ENCODE assay signal across 8 cellular contexts in the genomic region with DNA sequence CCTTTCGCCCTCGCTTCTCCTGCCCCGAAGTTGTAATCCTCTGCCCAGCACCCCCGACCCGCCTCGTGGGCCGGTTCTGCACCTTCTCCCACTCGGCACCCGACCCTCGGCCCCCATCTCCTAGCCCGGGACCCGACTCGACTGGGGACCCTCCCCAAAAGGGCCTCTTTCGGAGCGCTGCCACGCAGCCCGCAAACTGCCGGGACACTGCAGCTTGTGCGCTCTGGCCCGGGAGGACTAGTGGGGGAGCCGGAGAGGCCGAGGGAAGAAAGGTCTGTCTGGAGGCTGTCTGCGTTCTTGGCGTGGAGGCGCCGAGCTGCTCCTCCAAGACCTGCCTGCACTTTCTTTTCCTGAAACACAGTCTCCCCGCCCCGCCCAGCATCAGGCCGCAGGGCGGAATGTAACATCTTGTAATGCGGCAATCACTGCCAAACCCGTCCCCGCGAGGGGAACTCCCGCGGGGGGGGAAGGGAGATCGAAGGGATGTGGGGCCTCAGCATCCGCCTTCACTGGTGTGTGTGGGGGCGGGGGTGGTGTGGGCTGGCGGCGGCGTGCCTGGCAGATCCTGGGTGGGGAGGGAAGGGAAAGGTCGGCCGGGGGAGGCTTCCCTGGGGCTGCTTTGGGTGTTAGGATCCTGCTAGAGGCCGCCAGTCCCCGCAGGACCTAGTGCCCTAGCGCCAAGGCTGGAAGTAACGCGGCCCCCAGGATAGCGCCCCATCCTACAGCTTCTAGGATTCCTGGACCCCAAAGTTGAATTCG. TPM values are rescaled to one million over a fixed set of nuclear protein-coding genes. Genes with fewer than 3 reads are reported as not detected.
A peak's percentile ranks its signal among the peaks of the same experiment; 100 is the strongest.
DNase-seq lines count a peak whose midpoint lies in the region; ATAC-seq, FAIRE-seq and TF ChIP-seq lines count a peak whose summit lies in the region.

No MANE protein-coding gene starts in this region.

- POLR2A ChIA-PET in MCF 10A (lab: Yijun Ruan, JAX), result interaction anchor here (0.7 to 5.6 kb wide), 16 partner anchors 8 to 886 kb away, joined by 3 to 55 read pairs (median 4); a partner anchor contains a TSS

- H3K36me3 Mint-ChIP-seq in MCF 10A (ENCODE audit: insufficient read depth, unreplicated experiment), result no peaks in the 10 kb centered on the region

- DNase-seq in DMS79 treated with DMSO at 0.1 percent for 48 hours (lab: John Stamatoyannopoulos, UW) (peak; percentile 42), T-helper 22 cell (ENCODE audit: low read depth) (peak; percentile 67), MCF 10A (ENCODE audit: unreplicated experiment) (peak; percentile 87), keratinocyte (ENCODE audit: low read depth, low spot score) (no peak), GDM1 (lab: John Stamatoyannopoulos, UW) (no peak)
- peak; percentile 44 to 62 (median 46) for DNase-seq in stimulated activated CD4-positive, alpha-beta T cell treated with anti-CD3 and anti-CD28 coated beads, TNF-alpha, amount 100 ng/mL, for 1 hour (ENCODE audit: low read depth in 3 of 3, low spot score in 1 of 3)

- CTCF ChIA-PET in MCF 10A (lab: Yijun Ruan, JAX), result interaction anchor here (0.5 to 1.0 kb wide), 3 partner anchors 50 to 159 kb away, joined by 3 to 6 read pairs (median 3); no protein-coding TSS in a partner anchor

- no peaks in the 10 kb centered on the region for H3K79me2 ChIP-seq in keratinocyte (ENCODE audit: control insufficient read depth, insufficient read depth, low read length)

- H3K4me1 ChIP-seq in HUES6 (ENCODE audit: control insufficient read depth, insufficient read depth, low read length) (peaks cover 46% of the 10 kb centered on the region), keratinocyte (ENCODE audit: control insufficient read depth, extremely low read depth, insufficient read depth, low read length) (peaks cover 45% of the 10 kb centered on the region)

- H3K4me3 ChIP-seq in HUES6 (ENCODE audit: low read depth, low read length) (peak overlapping the region; percentile 67), keratinocyte (ENCODE audit: control insufficient read depth in 2 of 3, extremely low read depth in 1 of 3, insufficient read depth in 2 of 3, low read depth in 1 of 3, low read length in 3 of 3) (peak overlapping the region; percentile 45 to 72 (median 71))

- intact Hi-C loops in MCF 10A (cut with micrococcal nuclease), result no loop called here

- H3K4me3 Mint-ChIP-seq in MCF 10A (ENCODE audit: unreplicated experiment), result peak overlapping the region; percentile 77

- H3K27me3 ChIP-seq in HUES6 (ENCODE audit: control insufficient read depth, insufficient read depth, low read length) (peaks cover 100% of the 10 kb centered on the region), keratinocyte (ENCODE audit: control insufficient read depth, extremely low read depth, insufficient read depth, low read length) (peaks cover 44% of the 10 kb centered on the region)

- no peak overlapping the region for H3K27ac ChIP-seq in HUES6 (ENCODE audit: low read depth, low read length)
- peak overlapping the region; percentile 92 for H3K27ac ChIP-seq in keratinocyte (ENCODE audit: control insufficient read depth, insufficient read depth, low read length)

- H4K20me1 ChIP-seq in keratinocyte (ENCODE audit: control insufficient read depth, extremely low read depth, insufficient read depth, low read length), result no peaks in the 10 kb centered on the region

- H3K27ac Mint-ChIP-seq in MCF 10A (ENCODE audit: low read depth, unreplicated experiment), result peak overlapping the region; percentile 22

- H3K4me2 ChIP-seq in keratinocyte (ENCODE audit: control insufficient read depth, extremely low read depth, insufficient read depth, low read depth, low read length), result peak overlapping the region; percentile 91

- H3K27me3 Mint-ChIP-seq in MCF 10A (ENCODE audit: insufficient read depth, unreplicated experiment), result no peaks in the 10 kb centered on the region

- TF ChIP-seq CTCF in MCF 10A (IDR thresholded peaks at IDR 0.05; ENCODE audit: unreplicated experiment) (no peak), keratinocyte (optimal IDR thresholded peaks at IDR 0.05 in 1 of 3, IDR thresholded peaks at IDR 0.05 in 1 of 3, conservative IDR thresholded peaks at IDR 0.05 in 1 of 3; ENCODE audit: extremely low read depth in 1 of 3, insufficient read depth in 2 of 3, low read length in 3 of 3) (no peak)

- no peak for ATAC-seq in HG03095 (IDR thresholded peaks at IDR 0.05; ENCODE audit: unreplicated experiment)

- no peaks in the 10 kb centered on the region for H3K9me1 ChIP-seq in keratinocyte (ENCODE audit: control insufficient read depth, extremely low read depth, insufficient read depth, low read length)

- dilution Hi-C loops in keratinocyte (cut with MboI; ENCODE audit: extremely low pct_ligation_motif_present, low sequenced_read_pairs), result no loop called here

- peak overlapping the region; percentile 65 for H3K9ac ChIP-seq in HUES6 (ENCODE audit: low read length)
- peak overlapping the region; percentile 88 for H3K9ac ChIP-seq in keratinocyte (ENCODE audit: control insufficient read depth, extremely low read depth, insufficient read depth, low read length)

- H2AFZ ChIP-seq in keratinocyte (ENCODE audit: control insufficient read depth, low read length), result peak overlapping the region; percentile 57

- H3K9me3 ChIP-seq in HUES6 (ENCODE audit: control insufficient read depth, insufficient read depth, low read depth, low read length) (no peaks in the 10 kb centered on the region), keratinocyte (ENCODE audit: control insufficient read depth, low read depth, low read length) (no peaks in the 10 kb centered on the region)

- H3K36me3 ChIP-seq in HUES6 (ENCODE audit: control insufficient read depth, insufficient read depth, low read length) (no peaks in the 10 kb centered on the region), keratinocyte (ENCODE audit: control insufficient read depth in 2 of 2, extremely low read depth in 1 of 2, insufficient read depth in 2 of 2, low read length in 2 of 2) (no peaks in the 10 kb centered on the region)

- FAIRE-seq in keratinocyte (lab: Jason Lieb, UNC), result no peak

- H3K4me1 Mint-ChIP-seq in MCF 10A (ENCODE audit: insufficient read depth, unreplicated experiment), result peaks cover 32% of the 10 kb centered on the region

- H3K9me3 Mint-ChIP-seq in MCF 10A (ENCODE audit: unreplicated experiment), result no peaks in the 10 kb centered on the region

- BruUV-seq in MCF 10A (replicated peaks; lab: Mats Ljungman, UMichigan), result no TSS peak

RNA-seq across cellular contexts. Expression of a gene that starts 7.4 kb away (rescaled TPM):
- 1.1 and 1.9 TPM in 2 replicates for total RNA-seq in MCF 10A (2022)
- polyA plus RNA-seq in keratinocyte, result 0.26 to 0.31 TPM (median 0.29 TPM) in 3 replicates
- 1.3 TPM for polyA plus RNA-seq in keratinocyte (2011; ENCODE audit: low read depth)
- 0.32 and 0.61 TPM in 2 replicates for polyA plus RNA-seq in keratinocyte (2011; cell fraction: cytosol; rRNA removed)
- 2.2 and 3.3 TPM in 2 replicates for polyA plus RNA-seq in keratinocyte (2011; cell fraction: nucleus; rRNA removed)
- 0.77 and 3.1 TPM in 2 replicates for polyA plus RNA-seq in keratinocyte (2012; ENCODE audit: low replicate concordance)
- polyA minus RNA-seq in keratinocyte, result 0.10 to 0.33 TPM in 2 of 3 replicates, not detected in the other
- polyA minus RNA-seq in keratinocyte (2011; cell fraction: cytosol; rRNA and poly(A)+ RNA removed), result 0.96 TPM
- polyA minus RNA-seq in keratinocyte (2011; cell fraction: nucleus; rRNA and poly(A)+ RNA removed), result 0.74 and 1.4 TPM in 2 replicates

RNA-seq across cellular contexts. Expression of a gene that starts 10.0 kb away (rescaled TPM):
- total RNA-seq in MCF 10A (2022), result 0.77 and 0.81 TPM in 2 replicates
- polyA plus RNA-seq in keratinocyte, result 0.68 to 1.5 TPM (median 0.88 TPM) in 3 replicates
- polyA plus RNA-seq in keratinocyte (2011; ENCODE audit: low read depth), result 0.39 TPM
- polyA plus RNA-seq in keratinocyte (2011; cell fraction: cytosol; rRNA removed), result 0.62 and 0.81 TPM in 2 replicates
- polyA plus RNA-seq in keratinocyte (2011; cell fraction: nucleus; rRNA removed), result 1.7 and 2.8 TPM in 2 replicates
- 0.48 and 1.5 TPM in 2 replicates for polyA plus RNA-seq in keratinocyte (2012; ENCODE audit: low replicate concordance)
- polyA minus RNA-seq in keratinocyte, result 0.32 to 2.0 TPM (median 0.99 TPM) in 3 replicates
- not detected for polyA minus RNA-seq in keratinocyte (2011; cell fraction: cytosol; rRNA and poly(A)+ RNA removed)
- polyA minus RNA-seq in keratinocyte (2011; cell fraction: nucleus; rRNA and poly(A)+ RNA removed), result 0.54 and 0.63 TPM in 2 replicates

Comparison
In these comparisons a context has a peak if more than half of its experiments do, and no peak if none do; other contexts are left out.
1. DNase-seq: peak in DMS79 treated with DMSO at 0.1 percent for 48 hours (single experiment), T-helper 22 cell (single experiment), MCF 10A (single experiment) and stimulated activated CD4-positive, alpha-beta T cell treated with anti-CD3 and anti-CD28 coated beads, TNF-alpha, amount 100 ng/mL, for 1 hour (3 of 3); none in keratinocyte (single experiment) and GDM1 (single experiment).